In genomic region chr16:2022723-2023097, GRCh38 we compare ENCODE assay signal across 1 cellular context.
TF ChIP-seq lines count a peak whose summit lies in the region.

No MANE protein-coding gene starts in this region.

TF ChIP-seq in K562, 482 proteins besides CTCF, POLR2A, EP300 and RAD21:
- TF ChIP-seq PCBP1 (IDR thresholded peaks at IDR 0.05; ENCODE audit: low read depth, low read length, poor library complexity, severe bottlenecking) (peak; percentile 21), NRF1 (conservative IDR thresholded peaks at IDR 0.05 in 1 of 2, IDR thresholded peaks at IDR 0.05 in 1 of 2) (peak; percentile 80 to 82), CXXC5 (CRISPR knock-in tag; IDR thresholded peaks at IDR 0.05) (no peak), ARID4B (CRISPR knock-in tag; IDR thresholded peaks at IDR 0.05) (0 out of 2 replicates have a peak, but pooled peaks have one; percentile 1), TEAD2 (tag; IDR thresholded peaks at IDR 0.05) (no peak), SRSF3 (IDR thresholded peaks at IDR 0.05; ENCODE audit: insufficient read depth, low read length) (no peak), TOE1 (IDR thresholded peaks at IDR 0.05; ENCODE audit: borderline replicate concordance) (no peak), TOE1 (CRISPR knock-in tag; IDR thresholded peaks at IDR 0.05; ENCODE audit: borderline replicate concordance, low read depth) (no peak), ETV1 (tag; conservative IDR thresholded peaks at IDR 0.05; ENCODE audit: low read depth) (no peak), ILF3 (IDR thresholded peaks at IDR 0.05; ENCODE audit: borderline replicate concordance) (no peak), HIVEP1 (CRISPR knock-in tag; IDR thresholded peaks at IDR 0.05) (no peak), ZBTB1 (CRISPR knock-in tag; IDR thresholded peaks at IDR 0.05; ENCODE audit: borderline replicate concordance, low read depth) (no peak), RBM25 (IDR thresholded peaks at IDR 0.05; ENCODE audit: low read depth, low read length, severe bottlenecking) (no peak), SMAD4 (CRISPR knock-in tag; conservative IDR thresholded peaks at IDR 0.05) (no peak), ZNF740 (CRISPR knock-in tag; IDR thresholded peaks at IDR 0.05) (no peak; the same call in 1 of the 2 replicates), ZNF740 (tag; IDR thresholded peaks at IDR 0.05) (peak in 1 of 2 experiments; percentile 84; a peak in 2 of 4 replicates), CUX1 (CRISPR knock-in tag; IDR thresholded peaks at IDR 0.05) (no peak), L3MBTL2 (IDR thresholded peaks at IDR 0.05) (0 out of 2 replicates have a peak, but pooled peaks have one; percentile 28), HNRNPUL1 (IDR thresholded peaks at IDR 0.05; ENCODE audit: low read length) (no peak), RFX7 (CRISPR knock-in tag; IDR thresholded peaks at IDR 0.05) (no peak), SMARCB1 (IDR thresholded peaks at IDR 0.05; ENCODE audit: insufficient read length, low read depth) (no peak), EHMT2 (IDR thresholded peaks at IDR 0.05) (no peak), STAT5A (IDR thresholded peaks at IDR 0.05; ENCODE audit: borderline replicate concordance, low read length) (no peak), NFRKB (IDR thresholded peaks at IDR 0.05; ENCODE audit: low read depth) (no peak), KDM2B (CRISPR knock-in tag; IDR thresholded peaks at IDR 0.05) (peak; percentile 40; the same call in 1 of the 2 replicates), TAL1 (IDR thresholded peaks at IDR 0.05) (no peak), ZNF133 (CRISPR knock-in tag; IDR thresholded peaks at IDR 0.05) (no peak), IFI16 (CRISPR knock-in tag; IDR thresholded peaks at IDR 0.05) (no peak), CHD2 (IDR thresholded peaks at IDR 0.05; ENCODE audit: low read depth, low read length) (peak; percentile 78; the same call in 1 of the 2 replicates)
- TF ChIP-seq, protein P1, sequence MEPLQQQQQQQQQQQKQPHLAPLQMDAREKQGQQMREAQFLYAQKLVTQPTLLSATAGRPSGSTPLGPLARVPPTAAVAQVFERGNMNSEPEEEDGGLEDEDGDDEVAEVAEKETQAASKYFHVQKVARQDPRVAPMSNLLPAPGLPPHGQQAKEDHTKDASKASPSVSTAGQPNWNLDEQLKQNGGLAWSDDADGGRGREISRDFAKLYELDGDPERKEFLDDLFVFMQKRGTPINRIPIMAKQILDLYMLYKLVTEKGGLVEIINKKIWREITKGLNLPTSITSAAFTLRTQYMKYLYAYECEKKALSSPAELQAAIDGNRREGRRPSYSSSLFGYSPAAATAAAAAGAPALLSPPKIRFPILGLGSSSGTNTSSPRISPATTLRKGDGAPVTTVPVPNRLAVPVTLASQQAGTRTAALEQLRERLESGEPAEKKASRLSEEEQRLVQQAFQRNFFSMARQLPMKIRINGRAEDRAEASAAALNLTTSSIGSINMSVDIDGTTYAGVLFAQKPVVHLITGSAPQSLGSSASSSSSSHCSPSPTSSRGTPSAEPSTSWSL (CRISPR knock-in tag; IDR thresholded peaks at IDR 0.05; ENCODE audit: borderline replicate concordance), result no peak
- TF ChIP-seq, protein P2, sequence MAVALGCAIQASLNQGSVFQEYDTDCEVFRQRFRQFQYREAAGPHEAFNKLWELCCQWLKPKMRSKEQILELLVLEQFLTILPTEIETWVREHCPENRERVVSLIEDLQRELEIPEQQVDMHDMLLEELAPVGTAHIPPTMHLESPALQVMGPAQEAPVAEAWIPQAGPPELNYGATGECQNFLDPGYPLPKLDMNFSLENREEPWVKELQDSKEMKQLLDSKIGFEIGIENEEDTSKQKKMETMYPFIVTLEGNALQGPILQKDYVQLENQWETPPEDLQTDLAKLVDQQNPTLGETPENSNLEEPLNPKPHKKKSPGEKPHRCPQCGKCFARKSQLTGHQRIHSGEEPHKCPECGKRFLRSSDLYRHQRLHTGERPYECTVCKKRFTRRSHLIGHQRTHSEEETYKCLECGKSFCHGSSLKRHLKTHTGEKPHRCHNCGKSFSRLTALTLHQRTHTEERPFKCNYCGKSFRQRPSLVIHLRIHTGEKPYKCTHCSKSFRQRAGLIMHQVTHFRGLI (CRISPR knock-in tag; IDR thresholded peaks at IDR 0.05), result no peak
- TF ChIP-seq, protein P3, sequence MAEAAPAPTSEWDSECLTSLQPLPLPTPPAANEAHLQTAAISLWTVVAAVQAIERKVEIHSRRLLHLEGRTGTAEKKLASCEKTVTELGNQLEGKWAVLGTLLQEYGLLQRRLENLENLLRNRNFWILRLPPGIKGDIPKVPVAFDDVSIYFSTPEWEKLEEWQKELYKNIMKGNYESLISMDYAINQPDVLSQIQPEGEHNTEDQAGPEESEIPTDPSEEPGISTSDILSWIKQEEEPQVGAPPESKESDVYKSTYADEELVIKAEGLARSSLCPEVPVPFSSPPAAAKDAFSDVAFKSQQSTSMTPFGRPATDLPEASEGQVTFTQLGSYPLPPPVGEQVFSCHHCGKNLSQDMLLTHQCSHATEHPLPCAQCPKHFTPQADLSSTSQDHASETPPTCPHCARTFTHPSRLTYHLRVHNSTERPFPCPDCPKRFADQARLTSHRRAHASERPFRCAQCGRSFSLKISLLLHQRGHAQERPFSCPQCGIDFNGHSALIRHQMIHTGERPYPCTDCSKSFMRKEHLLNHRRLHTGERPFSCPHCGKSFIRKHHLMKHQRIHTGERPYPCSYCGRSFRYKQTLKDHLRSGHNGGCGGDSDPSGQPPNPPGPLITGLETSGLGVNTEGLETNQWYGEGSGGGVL (CRISPR knock-in tag; IDR thresholded peaks at IDR 0.05), result no peak
- TF ChIP-seq, protein P4, sequence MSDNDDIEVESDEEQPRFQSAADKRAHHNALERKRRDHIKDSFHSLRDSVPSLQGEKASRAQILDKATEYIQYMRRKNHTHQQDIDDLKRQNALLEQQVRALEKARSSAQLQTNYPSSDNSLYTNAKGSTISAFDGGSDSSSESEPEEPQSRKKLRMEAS (CRISPR knock-in tag; IDR thresholded peaks at IDR 0.05), result 0 out of 2 replicates have a peak, but pooled peaks have one; percentile 6
- TF ChIP-seq, protein P5, sequence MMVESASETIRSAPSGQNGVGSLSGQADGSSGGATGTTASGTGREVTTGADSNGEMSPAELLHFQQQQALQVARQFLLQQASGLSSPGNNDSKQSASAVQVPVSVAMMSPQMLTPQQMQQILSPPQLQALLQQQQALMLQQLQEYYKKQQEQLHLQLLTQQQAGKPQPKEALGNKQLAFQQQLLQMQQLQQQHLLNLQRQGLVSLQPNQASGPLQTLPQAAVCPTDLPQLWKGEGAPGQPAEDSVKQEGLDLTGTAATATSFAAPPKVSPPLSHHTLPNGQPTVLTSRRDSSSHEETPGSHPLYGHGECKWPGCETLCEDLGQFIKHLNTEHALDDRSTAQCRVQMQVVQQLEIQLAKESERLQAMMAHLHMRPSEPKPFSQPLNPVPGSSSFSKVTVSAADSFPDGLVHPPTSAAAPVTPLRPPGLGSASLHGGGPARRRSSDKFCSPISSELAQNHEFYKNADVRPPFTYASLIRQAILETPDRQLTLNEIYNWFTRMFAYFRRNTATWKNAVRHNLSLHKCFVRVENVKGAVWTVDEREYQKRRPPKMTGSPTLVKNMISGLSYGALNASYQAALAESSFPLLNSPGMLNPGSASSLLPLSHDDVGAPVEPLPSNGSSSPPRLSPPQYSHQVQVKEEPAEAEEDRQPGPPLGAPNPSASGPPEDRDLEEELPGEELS (CRISPR knock-in tag; IDR thresholded peaks at IDR 0.05; ENCODE audit: borderline replicate concordance), result no peak
